ENCODE assay signal across 8 cellular contexts in the genomic region with DNA sequence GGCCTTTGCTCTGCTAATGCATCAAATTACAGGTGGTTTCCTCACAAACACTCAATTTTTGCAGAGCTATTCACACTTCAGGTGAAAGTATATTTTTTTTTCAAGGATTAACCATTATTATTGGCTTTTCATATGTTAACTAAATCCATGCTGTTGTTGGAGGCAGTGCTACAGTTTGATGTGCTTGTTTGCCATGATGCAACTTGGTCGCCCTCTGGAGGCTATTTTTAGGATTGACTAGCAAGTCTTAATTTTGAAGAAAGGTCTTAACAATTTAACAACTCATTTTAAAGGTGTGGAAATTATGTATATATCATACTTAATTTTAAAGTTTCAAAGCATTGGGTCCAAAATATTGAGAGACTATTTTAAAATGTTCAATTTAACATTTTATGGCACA.
DNase-seq lines count a peak whose midpoint lies in the region; ATAC-seq, FAIRE-seq and TF ChIP-seq lines count a peak whose summit lies in the region.

No MANE protein-coding gene starts in this region.

- H3K4me1 Mint-ChIP-seq in endodermal cell = peaks cover 24% of the 10 kb centered on the region
- no peaks in the 10 kb centered on the region for H3K4me1 Mint-ChIP-seq in neural crest cell

- H3K9ac ChIP-seq in endodermal cell (ENCODE audit: extremely low read depth, low read length, poor library complexity, severe bottlenecking) = no peak overlapping the region

- peaks cover 3% of the 10 kb centered on the region for H3K9me3 ChIP-seq in endodermal cell (ENCODE audit: control insufficient read depth, low read length)

- peak; percentile 48 for FAIRE-seq in D721Med (lab: Jason Lieb, UNC)

- H3K36me3 Mint-ChIP-seq in endodermal cell (ENCODE audit: low read depth) (no peaks in the 10 kb centered on the region), neural crest cell (ENCODE audit: low read depth) (no peaks in the 10 kb centered on the region)

- TF ChIP-seq CTCF in D721Med (IDR thresholded peaks at IDR 0.05; ENCODE audit: insufficient read depth, missing control alignments) (peak; percentile 57), endodermal cell (conservative IDR thresholded peaks at IDR 0.05) (peak; percentile 95), neural crest cell (conservative IDR thresholded peaks at IDR 0.05) (peak; percentile 92)

- peak; percentile 65 for ATAC-seq in GM19328 (IDR thresholded peaks at IDR 0.05; ENCODE audit: unreplicated experiment)
- ATAC-seq in HG03439 (IDR thresholded peaks at IDR 0.05; ENCODE audit: unreplicated experiment) = no peak
- ATAC-seq in left cardiac atrium = no peak

- H3K27me3 ChIP-seq in endodermal cell (ENCODE audit: control insufficient read depth, insufficient read depth, low read length, poor library complexity, severe bottlenecking) = no peaks in the 10 kb centered on the region

- H3K4me3 ChIP-seq in endodermal cell (ENCODE audit: low read length) = no peak overlapping the region

- H3K4me1 ChIP-seq in endodermal cell (ENCODE audit: control insufficient read depth, insufficient read depth, low read length) = no peaks in the 10 kb centered on the region

- H3K9me3 Mint-ChIP-seq in endodermal cell (peaks cover 4% of the 10 kb centered on the region), neural crest cell (no peaks in the 10 kb centered on the region)

- H3K4me3 Mint-ChIP-seq in endodermal cell (no peak overlapping the region), neural crest cell (no peak overlapping the region)

- no peaks in the 10 kb centered on the region for H3K36me3 ChIP-seq in endodermal cell (ENCODE audit: control insufficient read depth, insufficient read depth, low read length)

- no CpG with 5 or more reads among the region's 1 CpG for WGBS in endodermal cell (ENCODE audit: insufficient coverage in 1 of 2, insufficient read length in 1 of 2), 2 experiments

- H3K27ac ChIP-seq in endodermal cell (ENCODE audit: low read depth, low read length) = no peak overlapping the region

- H3K27ac Mint-ChIP-seq in endodermal cell = no peak overlapping the region
- H3K27ac Mint-ChIP-seq in neural crest cell (ENCODE audit: unreplicated experiment) = no peak overlapping the region

- intact Hi-C loops in left cardiac atrium (cut with DNase I) = no loop called here

- peaks cover 1% of the 10 kb centered on the region for H3K27me3 Mint-ChIP-seq in endodermal cell (ENCODE audit: insufficient read depth)
- H3K27me3 Mint-ChIP-seq in neural crest cell (ENCODE audit: low read depth) = no peaks in the 10 kb centered on the region

- no peak for DNase-seq in D721Med (ENCODE audit: insufficient read length, low spot score)
- peak; percentile 64 for DNase-seq in NCI-H82 (lab: John Stamatoyannopoulos, UW)
- peak; percentile 83 for DNase-seq in endodermal cell
- peak; percentile 50 for DNase-seq in neural crest cell (ENCODE audit: low read depth, low spot score)
- no peak for DNase-seq in NK-92 (lab: John Stamatoyannopoulos, UW; ENCODE audit: unreplicated experiment)
- DNase-seq in left cardiac atrium = no peak

Comparison
In these comparisons a context has a peak if more than half of its experiments do, and no peak if none do; other contexts are left out.
1. DNase-seq: peak in NCI-H82 (single experiment), endodermal cell (single experiment) and neural crest cell (single experiment); none in D721Med (single experiment), NK-92 (single experiment) and left cardiac atrium (single experiment).
2. Peak in every context shown above with its lines, with median percentiles within 50 percentile points of each other: CTCF ChIP-seq.